ENCODE assay signal across 19 cellular contexts in genomic region chr5:137185193-137185592, GRCh38.
"Had no signal": no experiment of that assay in that cellular context is flagged by ENCODE, and none has a peak within 500 bp of the region (broad histone marks: within the 10 kb centered on the region; RNA-seq: fewer than 3 reads in every experiment).

No MANE protein-coding gene starts in this region.

- DNase-seq: natural killer cell; occipital lobe; ovary; posterior cingulate gyrus; psoas muscle; right cardiac atrium; right lobe of liver; sigmoid colon; small intestine; stimulated activated CD4-positive, alpha-beta T cell treated with anti-CD3 and anti-CD28 coated beads, Interleukin-15, amount 100 ng/mL, for 24 hours; stimulated activated CD4-positive, alpha-beta T cell treated with anti-CD3 and anti-CD28 coated beads, Interleukin-2, amount 100 ng/mL, for 24 hours; stimulated activated CD4-positive, alpha-beta T cell treated with anti-CD3 and anti-CD28 coated beads, Interleukin-2, amount 100 ng/mL, for 48 hours; stimulated activated CD4-positive, alpha-beta T cell treated with anti-CD3 and anti-CD28 coated beads, Interleukin-4, amount 100 ng/mL, for 24 hours; stimulated activated naive B cell treated with anti-CD40 and anti-IgM and Interleukin-4, amounts not matched to agents 10 μg/mL and 1 μg/mL and 100 μg/mL, for 72 hours; stimulated activated naive CD4-positive, alpha-beta T cell treated with Interleukin-2 at 50 U/mL for 16 hours; stomach; thyroid gland; trophoblast cell; upper lobe of left lung had no signal
